Comparison of ENCODE assay signal across 13 cellular contexts in the genomic region with DNA sequence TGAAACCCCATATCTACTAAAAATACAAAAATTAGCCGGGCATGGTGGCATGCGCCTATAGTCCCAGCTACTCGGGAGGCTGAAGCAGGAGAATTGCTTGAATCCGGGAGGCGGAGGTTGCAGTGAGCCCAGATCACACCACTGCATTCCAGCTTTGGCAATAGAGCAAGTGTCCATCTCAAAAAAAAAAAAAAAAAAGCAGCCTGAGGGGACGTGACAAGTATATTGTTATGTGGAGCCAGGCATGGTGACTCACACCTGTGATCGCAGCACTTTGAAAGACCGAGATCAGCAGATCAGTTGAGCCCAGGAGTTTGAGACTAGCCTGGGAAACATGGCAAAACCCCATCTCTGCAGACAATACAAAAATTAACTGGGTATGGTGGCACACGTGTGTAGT. TPM values are rescaled to one million over a fixed set of nuclear protein-coding genes. Genes with fewer than 3 reads are reported as not detected.
DNase-seq lines count a peak whose midpoint lies in the region; ATAC-seq and TF ChIP-seq lines count a peak whose summit lies in the region.
"Not testable (repeated sequence)": the region's sequence is repeated elsewhere in the genome, so short reads cannot be mapped to it uniquely, and the experiment has no call there.
"Had no signal": no experiment of that assay in that cellular context is flagged by ENCODE, and none has a peak within 500 bp of the region (broad histone marks: within the 10 kb centered on the region; RNA-seq: fewer than 3 reads in every experiment).

No MANE protein-coding gene starts in this region.

- TF ChIP-seq CTCF in HCT116 (IDR thresholded peaks at IDR 0.05 in 2 of 3, conservative IDR thresholded peaks at IDR 0.05 in 1 of 3; ENCODE audit: borderline replicate concordance in 1 of 3, insufficient read depth in 1 of 3, low read depth in 2 of 3, low read length in 2 of 3); brain (conservative IDR thresholded peaks at IDR 0.05); mesothelial cell of epicardium (IDR thresholded peaks at IDR 0.05; ENCODE audit: unreplicated experiment): not testable (repeated sequence)

- not testable (repeated sequence) for TF ChIP-seq POLR2A in HCT116 (IDR thresholded peaks at IDR 0.05; ENCODE audit: borderline replicate concordance, extremely low read depth, insufficient read depth, insufficient read length)

- POLR2A ChIA-PET in HCT116 (lab: Charles Lee), result interaction anchor here (0.9 kb wide), 1 partner anchor 8 kb away, joined by 3 read pairs; no protein-coding TSS in a partner anchor

- H3K4me2 ChIP-seq in HCT116 (ENCODE audit: low read length), result peak overlapping the region; percentile 60

- RAD21 ChIA-PET in HCT116 (lab: Charles Lee; ENCODE audit: low non-redundant PET in 1 of 2, low total read pairs in 2 of 2, uncharacterized antibody in 2 of 2, unreplicated experiment in 2 of 2), result not testable (repeated sequence)

- H3K4me3 ChIP-seq in HCT116 (replicated peaks in 1 of 2; ENCODE audit: low read depth in 1 of 2, low read length in 2 of 2), result peak overlapping the region in 1 of 2 experiments; percentile 24; a peak in 2 of 4 replicates

- peak; percentile 75 for ATAC-seq in HCT116
- ATAC-seq in stimulated activated effector memory CD8-positive, alpha-beta T cell treated with anti-CD3 and anti-CD28 coated beads, Interleukin-12 subunit alpha, Interleukin-12 subunit beta, amount 100 ng/mL, for 72 hours, result not testable (repeated sequence)

- H3K4me3 Mint-ChIP-seq in brain; mesothelial cell of epicardium; stimulated activated effector memory CD8-positive, alpha-beta T cell treated with anti-CD3 and anti-CD28 coated beads, Interleukin-12 subunit alpha, Interleukin-12 subunit beta, amount 100 ng/mL, for 72 hours: not testable (repeated sequence)

- H3K27ac ChIP-seq in HCT116 (ENCODE audit: low read depth, low read length), result peak overlapping the region; percentile 4; the same call in 1 of the 2 replicates
- H3K27ac ChIP-seq in epithelial cell of prostate, result not testable (repeated sequence)

- CTCF ChIA-PET in HCT116 (lab: Charles Lee), result not testable (repeated sequence)

- intact Hi-C loops in HCT116 (cut with micrococcal nuclease), result not testable (repeated sequence)

- DNase-seq in DMS53 (lab: John Stamatoyannopoulos, UW) (peak; percentile 81), HCT116 (ENCODE audit: low read depth, low spot score) (peak; percentile 78), NCI-H146 (lab: John Stamatoyannopoulos, UW) (peak; percentile 33), RPMI8226 (peak; percentile 49), epithelial cell of prostate (ENCODE audit: low read depth, low spot score) (peak; percentile 73)
- DNase-seq in mesothelial cell of epicardium (ENCODE audit: low spot score in 2 of 2, unreplicated experiment in 2 of 2); stimulated activated effector memory CD8-positive, alpha-beta T cell treated with anti-CD3 and anti-CD28 coated beads, Interleukin-12 subunit alpha, Interleukin-12 subunit beta, amount 100 ng/mL, for 72 hours (ENCODE audit: low spot score in 2 of 2): not testable (repeated sequence)

- not testable (repeated sequence) for BruUV-seq in HCT116 (replicated peaks; lab: Mats Ljungman, UMichigan)

- H4K20me1 ChIP-seq in HCT116 (ENCODE audit: insufficient read depth), result not testable (repeated sequence)

- not testable (repeated sequence) for H3K27me3 Mint-ChIP-seq in brain; mesothelial cell of epicardium (ENCODE audit: low read depth)

- not testable (repeated sequence) for H3K9ac ChIP-seq in HCT116 (ENCODE audit: low read length)

- H3K4me1 Mint-ChIP-seq in brain (peaks cover 28% of the 10 kb centered on the region), mesothelial cell of epicardium (peaks cover 43% of the 10 kb centered on the region)
- H3K4me1 Mint-ChIP-seq in stimulated activated effector memory CD8-positive, alpha-beta T cell treated with anti-CD3 and anti-CD28 coated beads, Interleukin-12 subunit alpha, Interleukin-12 subunit beta, amount 100 ng/mL, for 72 hours, result not testable (repeated sequence)

- H2AFZ ChIP-seq in HCT116 (ENCODE audit: low read depth, low read length, poor library complexity, severe bottlenecking), result not testable (repeated sequence)

- not testable (repeated sequence) for TF ChIP-seq RAD21 in HCT116 (IDR thresholded peaks at IDR 0.05; ENCODE audit: low read depth)

- not testable (repeated sequence) for H3K9me3 ChIP-seq in HCT116 (ENCODE audit: control insufficient read depth in 1 of 2, insufficient read depth in 1 of 2, low read depth in 1 of 2, low read length in 2 of 2)

- peaks cover 46 to 53% of the 10 kb centered on the region in 2 experiments for H3K4me1 ChIP-seq in HCT116 (ENCODE audit: control insufficient read depth in 1 of 2, insufficient read depth in 2 of 2, low read length in 2 of 2)

- H3K9me2 ChIP-seq in HCT116 (ENCODE audit: insufficient read depth), result not testable (repeated sequence)

- H3K27ac Mint-ChIP-seq in brain, result peak overlapping the region in 3 of 5 experiments; percentile 36 to 84 (median 48)
- H3K27ac Mint-ChIP-seq in mesothelial cell of epicardium, result peak overlapping the region; percentile 67
- H3K27ac Mint-ChIP-seq in stimulated activated effector memory CD8-positive, alpha-beta T cell treated with anti-CD3 and anti-CD28 coated beads, Interleukin-12 subunit alpha, Interleukin-12 subunit beta, amount 100 ng/mL, for 72 hours, result peak overlapping the region; percentile 56

- H3K27me3 ChIP-seq in HCT116 (ENCODE audit: insufficient read depth, low read length), result not testable (repeated sequence)

- not testable (repeated sequence) for H3K36me3 ChIP-seq in HCT116 (ENCODE audit: control insufficient read depth in 1 of 2, insufficient read depth in 2 of 2, low read length in 2 of 2)

- not testable (repeated sequence) for H3K9me3 Mint-ChIP-seq in brain; mesothelial cell of epicardium; stimulated activated effector memory CD8-positive, alpha-beta T cell treated with anti-CD3 and anti-CD28 coated beads, Interleukin-12 subunit alpha, Interleukin-12 subunit beta, amount 100 ng/mL, for 72 hours

- not testable (repeated sequence) for H3K79me2 ChIP-seq in HCT116 (ENCODE audit: insufficient read depth, low read length)

- not testable (repeated sequence) for H3K36me3 Mint-ChIP-seq in brain; mesothelial cell of epicardium; stimulated activated effector memory CD8-positive, alpha-beta T cell treated with anti-CD3 and anti-CD28 coated beads, Interleukin-12 subunit alpha, Interleukin-12 subunit beta, amount 100 ng/mL, for 72 hours

TF ChIP-seq in HCT116, 20 proteins besides CTCF, POLR2A, EP300 and RAD21:
- peak; percentile 79 for TF ChIP-seq TCF7L2 (IDR thresholded peaks at IDR 0.05; ENCODE audit: borderline replicate concordance, extremely low read depth, insufficient read depth, insufficient read length)
- TF ChIP-seq JUND (IDR thresholded peaks at IDR 0.05), result peak; percentile 74
- TF ChIP-seq FOSL1 (IDR thresholded peaks at IDR 0.05; ENCODE audit: low read depth), result peak; percentile 79
- TF ChIP-seq CBX3 (IDR thresholded peaks at IDR 0.05; ENCODE audit: low read depth), result peak; percentile 88
- TF ChIP-seq, protein P1, sequence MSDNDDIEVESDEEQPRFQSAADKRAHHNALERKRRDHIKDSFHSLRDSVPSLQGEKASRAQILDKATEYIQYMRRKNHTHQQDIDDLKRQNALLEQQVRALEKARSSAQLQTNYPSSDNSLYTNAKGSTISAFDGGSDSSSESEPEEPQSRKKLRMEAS (IDR thresholded peaks at IDR 0.05), result peak; percentile 46; the same call in 1 of the 2 replicates
- TF ChIP-seq SP1 (IDR thresholded peaks at IDR 0.05; ENCODE audit: low read depth), result peak; percentile 64; the same call in 1 of the 2 replicates
TF ChIP-seq in HCT116: peak in this region for 6; not testable (repeated sequence) for 14.

RNA-seq across cellular contexts. Expression of gene KCTD14, which starts 5.3 kb away (rescaled TPM):
- total RNA-seq in HCT116 (2021; ENCODE audit: unreplicated experiment) (15.2 TPM), mesothelial cell of epicardium (5.4 to 6.4 TPM (median 5.4 TPM) in 3 replicates)
- polyA plus RNA-seq in HCT116 (2012), result 10.5 and 14.4 TPM in 2 replicates
- polyA plus RNA-seq in brain (ENCODE audit: insufficient read depth, low read depth, low replicate concordance), result 31.0 TPM
- total RNA-seq: OCI-LY7, SK-MEL-5 had no signal

RNA-seq across cellular contexts. Expression of gene INTS4, which starts 34.0 kb away (rescaled TPM):
- 41.0 TPM for total RNA-seq in HCT116 (2021; ENCODE audit: unreplicated experiment)
- 22.9 and 27.1 TPM in 2 replicates for polyA plus RNA-seq in HCT116 (2012)
- 27.7 TPM for polyA plus RNA-seq in brain (ENCODE audit: insufficient read depth, low read depth, low replicate concordance)
- total RNA-seq in mesothelial cell of epicardium, result 44.4 to 48.3 TPM (median 44.7 TPM) in 3 replicates

RNA-seq across cellular contexts. Expression of gene THRSP, which starts 35.2 kb away (rescaled TPM):
- not detected for total RNA-seq in HCT116 (2021; ENCODE audit: unreplicated experiment)
- not detected in 2 replicates for polyA plus RNA-seq in HCT116 (2012)
- polyA plus RNA-seq in brain (ENCODE audit: insufficient read depth, low read depth, low replicate concordance), result 1.4 TPM
- total RNA-seq in mesothelial cell of epicardium, result 0.31 to 0.38 TPM (median 0.32 TPM) in 3 replicates
- total RNA-seq: CD8-positive, alpha-beta T cell; GM12878; H9; OCI-LY7; SK-MEL-5 had no signal

RNA-seq across cellular contexts. Expression of gene NDUFC2, which starts 51.2 kb away (rescaled TPM):
- total RNA-seq in HCT116 (2021; ENCODE audit: unreplicated experiment) (225 TPM), mesothelial cell of epicardium (169 to 171 TPM (median 169 TPM) in 3 replicates)
- polyA plus RNA-seq in HCT116 (2012), result 147 and 157 TPM in 2 replicates
- polyA plus RNA-seq in brain (ENCODE audit: insufficient read depth, low read depth, low replicate concordance), result 335 TPM
